In genomic region chr2:64485302-64485701, GRCh38 we compare ENCODE assay signal across 16 cellular contexts. TPM values are rescaled to one million over a fixed set of nuclear protein-coding genes. Genes with fewer than 3 reads are reported as not detected.
A peak's percentile ranks its signal among the peaks of the same experiment; 100 is the strongest.
DNase-seq lines count a peak whose midpoint lies in the region; ATAC-seq and TF ChIP-seq lines count a peak whose summit lies in the region.
"Had no signal": no experiment of that assay in that cellular context is flagged by ENCODE, and none has a peak within 500 bp of the region (broad histone marks: within the 10 kb centered on the region; RNA-seq: fewer than 3 reads in every experiment).

No MANE protein-coding gene starts in this region.

- peaks cover 12% of the 10 kb centered on the region; the same call in 1 of the 2 replicates for H3F3A ChIP-seq in GM23248 (ENCODE audit: insufficient read depth)

- ATAC-seq in foreskin keratinocyte = no peak
- ATAC-seq: CD8-positive, alpha-beta T cell had no signal

- H3K9ac ChIP-seq in GM23248 (no peak overlapping the region), endodermal cell (ENCODE audit: extremely low read depth, low read length, poor library complexity, severe bottlenecking) (no peak overlapping the region)
- H3K9ac ChIP-seq: BLaER1 had no signal

- no peaks in the 10 kb centered on the region for H3K79me2 ChIP-seq in GM23248 (ENCODE audit: insufficient read depth)

- no peaks in the 10 kb centered on the region for H3K9me3 Mint-ChIP-seq in endodermal cell
- H3K9me3 Mint-ChIP-seq: CD8-positive, alpha-beta T cell; HFFc6 had no signal

- WGBS in GM23248 (ENCODE audit: low coverage in 1 of 2, low lambda C conversion rate in 2 of 2, missing lambda C conversion rate in 2 of 2), 2 experiments = 32 to 33% methylated on average over 3 of the region's 3 CpGs
- WGBS in endodermal cell (ENCODE audit: insufficient coverage in 1 of 2, insufficient read length in 1 of 2), 2 experiments = 67 to 93% methylated on average over 1 to 3 of the region's 3 CpGs

- H3K9me3 ChIP-seq in GM23248 (ENCODE audit: low read depth) (no peaks in the 10 kb centered on the region), endodermal cell (ENCODE audit: control insufficient read depth, low read length) (no peaks in the 10 kb centered on the region)
- H3K9me3 ChIP-seq: BLaER1, MG63, SJSA1 had no signal

- H3K4me3 ChIP-seq in GM23248 = no peak overlapping the region
- H3K4me3 ChIP-seq in endodermal cell (ENCODE audit: low read length) = no peak overlapping the region
- H3K4me3 ChIP-seq: BLaER1, MG63, PC-9, SJSA1 had no signal

- H3K4me3 Mint-ChIP-seq in endodermal cell = no peak overlapping the region
- H3K4me3 Mint-ChIP-seq: CD8-positive, alpha-beta T cell; HFFc6 had no signal

- no peaks in the 10 kb centered on the region for H4K20me1 ChIP-seq in GM23248 (ENCODE audit: insufficient read depth)
- H4K20me1 ChIP-seq: BLaER1 had no signal

- in situ Hi-C loops in GM23248 (cut with MboI) = loop anchor here (10.0 to 25.0 kb wide), 2 partner anchors 151 to 448 kb away; no protein-coding TSS in a partner anchor

- H3K9me2 ChIP-seq in GM23248 (ENCODE audit: insufficient read depth) = no peaks in the 10 kb centered on the region

- no peak overlapping the region for H2AFZ ChIP-seq in GM23248
- H2AFZ ChIP-seq: PC-9 had no signal

- H3K27me3 Mint-ChIP-seq in endodermal cell (ENCODE audit: insufficient read depth) = peaks cover 25% of the 10 kb centered on the region

- POLR2A ChIA-PET in GM10248 (lab: Yijun Ruan, JAX) (no interaction called here), HEK293T (lab: Yijun Ruan, JAX) (no interaction called here)

- no peak overlapping the region for H3K4me2 ChIP-seq in GM23248 (ENCODE audit: unreplicated experiment)
- H3K4me2 ChIP-seq: PC-9 had no signal

- H3K27ac ChIP-seq in GM23248 (no peak overlapping the region), endodermal cell (ENCODE audit: low read depth, low read length) (no peak overlapping the region), foreskin keratinocyte (peak overlapping the region; percentile 88)
- H3K27ac ChIP-seq: BLaER1, PC-9, SJSA1 had no signal

- peaks cover 25% of the 10 kb centered on the region for H3K4me1 Mint-ChIP-seq in endodermal cell

- TF ChIP-seq CTCF in endodermal cell (conservative IDR thresholded peaks at IDR 0.05) = no peak
- no peak for TF ChIP-seq CTCF in foreskin keratinocyte (conservative IDR thresholded peaks at IDR 0.05)
- TF ChIP-seq CTCF in GM10248 (IDR thresholded peaks at IDR 0.05; ENCODE audit: control extremely low read depth, extremely low read depth, low read depth, missing control alignments) = no peak

- H3K36me3 ChIP-seq in GM23248 (ENCODE audit: low read depth) (no peaks in the 10 kb centered on the region), endodermal cell (ENCODE audit: control insufficient read depth, insufficient read depth, low read length) (no peaks in the 10 kb centered on the region)
- H3K36me3 ChIP-seq: BLaER1, MG63, SJSA1 had no signal

- CTCF ChIA-PET in GM10248 (lab: Yijun Ruan, JAX) = interaction anchor here (0.7 to 16.7 kb wide), 10 partner anchors 8 to 435 kb away, joined by 3 to 312 read pairs (median 10); no protein-coding TSS in a partner anchor
- CTCF ChIA-PET in HEK293T (lab: Yijun Ruan, JAX) = interaction anchor here (0.8 to 1.3 kb wide), 3 partner anchors 154 to 453 kb away, joined by 3 to 7 read pairs (median 4); no protein-coding TSS in a partner anchor

- H3K27me3 ChIP-seq in GM23248 (replicated peaks; ENCODE audit: insufficient read depth) (peaks cover 38% of the 10 kb centered on the region), endodermal cell (ENCODE audit: control insufficient read depth, insufficient read depth, low read length, poor library complexity, severe bottlenecking) (no peaks in the 10 kb centered on the region), foreskin keratinocyte (no peaks in the 10 kb centered on the region)
- H3K27me3 ChIP-seq: MG63 had no signal

- H3K27ac Mint-ChIP-seq in endodermal cell = no peak overlapping the region
- H3K27ac Mint-ChIP-seq: CD8-positive, alpha-beta T cell; HFFc6 had no signal

- H3K36me3 Mint-ChIP-seq in endodermal cell (ENCODE audit: low read depth) = no peaks in the 10 kb centered on the region
- H3K36me3 Mint-ChIP-seq: CD8-positive, alpha-beta T cell had no signal

- peak; percentile 19 for DNase-seq in GM23248
- DNase-seq in MV-4-11 (lab: John Stamatoyannopoulos, UW) = peak; percentile 24
- DNase-seq in endodermal cell = peak; percentile 24
- DNase-seq in foreskin keratinocyte = peak in 1 of 2 donors; percentile 17
- DNase-seq in NCI-H1436 treated with DMSO at 0.1 percent for 48 hours (lab: John Stamatoyannopoulos, UW) = no peak
- no peak for DNase-seq in GM10248 (ENCODE audit: extremely low spot score)
- DNase-seq in HEK293T (ENCODE audit: extremely low spot score) = no peak
- DNase-seq: CD8-positive, alpha-beta T cell; Karpas-422; NCI-H1694; PC-9; SW 1271 had no signal

- H3K4me1 ChIP-seq in GM23248 (ENCODE audit: insufficient read depth) (peaks cover 5% of the 10 kb centered on the region; the same call in 1 of the 2 replicates), endodermal cell (ENCODE audit: control insufficient read depth, insufficient read depth, low read length) (peaks cover 5% of the 10 kb centered on the region), foreskin keratinocyte (peaks cover 11% of the 10 kb centered on the region)
- H3K4me1 ChIP-seq: SJSA1 had no signal

TF ChIP-seq in HEK293T, 16 proteins besides CTCF, POLR2A, EP300 and RAD21:
- TF ChIP-seq PKNOX1 (IDR thresholded peaks at IDR 0.05) = no peak
- TF ChIP-seq BHLHE40 (IDR thresholded peaks at IDR 0.05; ENCODE audit: borderline replicate concordance) = no peak
- no peak for TF ChIP-seq HDGF (IDR thresholded peaks at IDR 0.05; ENCODE audit: borderline replicate concordance)
- TF ChIP-seq ZNF384 (IDR thresholded peaks at IDR 0.05) = no peak
- no peak for TF ChIP-seq TARDBP (IDR thresholded peaks at IDR 0.05)

RNA-seq across cellular contexts. Expression of gene LGALSL, which starts 31.3 kb away (rescaled TPM):
- 0.43 and 1.6 TPM in 2 replicates for total RNA-seq in GM23248 (2014; rRNA removed; shearing (Covaris generic))
- 0.60 and 0.70 TPM in 2 replicates for polyA plus RNA-seq in GM23248 (2016; fragmentation: Nextera tagmentation; extraction: Ambion mirVana)
- 10 to 100 TPM; 22.5 to 41.7 TPM for total RNA-seq in endodermal cell
- 23.1 TPM for polyA plus RNA-seq in endodermal cell (2013, experiment 1 of 2)
- 23.8 TPM for polyA plus RNA-seq in endodermal cell (2013, experiment 2 of 2)
- 14.7 and 21.1 TPM in 2 replicates for total RNA-seq in foreskin keratinocyte
- polyA plus RNA-seq in foreskin keratinocyte = 13.6 and 21.5 TPM in 2 replicates

RNA-seq across cellular contexts. Expression of gene AFTPH, which starts 38.8 kb away (rescaled TPM):
- 20.1 and 26.2 TPM in 2 replicates for total RNA-seq in GM23248 (2014; rRNA removed; shearing (Covaris generic))
- polyA plus RNA-seq in GM23248 (2016; fragmentation: Nextera tagmentation; extraction: Ambion mirVana) (8.8 and 10.5 TPM in 2 replicates), foreskin keratinocyte (15.9 and 18.2 TPM in 2 replicates)
- total RNA-seq in endodermal cell (10 to 100 TPM; 13.7 to 21.5 TPM), foreskin keratinocyte (29.2 and 31.1 TPM in 2 replicates)
- 20.9 TPM for polyA plus RNA-seq in endodermal cell (2013, experiment 1 of 2)
- 17.0 TPM for polyA plus RNA-seq in endodermal cell (2013, experiment 2 of 2)

Comparison
In these comparisons a context has a peak if more than half of its experiments do, and no peak if none do; other contexts are left out.
1. DNase-seq: peak in GM23248 (single experiment), MV-4-11 (single experiment) and endodermal cell (single experiment); none in NCI-H1436 treated with DMSO at 0.1 percent for 48 hours (single experiment), GM10248 (single experiment) and HEK293T (single experiment).